ENCODE assay signal across 8 cellular contexts in genomic region chr14:22767323-22767589, GRCh38. TPM values are rescaled to one million over a fixed set of nuclear protein-coding genes. Genes with fewer than 3 reads are reported as not detected.
DNase-seq lines count a peak whose midpoint lies in the region; ATAC-seq and TF ChIP-seq lines count a peak whose summit lies in the region.

No MANE protein-coding gene starts in this region.

- peaks cover 5% of the 10 kb centered on the region for H3K4me1 Mint-ChIP-seq in glutamatergic neuron (ENCODE audit: low read depth, unreplicated experiment)
- H3K4me1 Mint-ChIP-seq in stimulated activated effector memory CD8-positive, alpha-beta T cell treated with anti-CD3 and anti-CD28 coated beads, Interleukin-12 subunit alpha, Interleukin-12 subunit beta, amount 100 ng/mL, for 72 hours = peaks cover 30% of the 10 kb centered on the region

- H3K27ac ChIP-seq in SJSA1 = no peak overlapping the region

- DNase-seq in NCI-H510A (lab: John Stamatoyannopoulos, UW) = peak; percentile 10
- DNase-seq in NCI-H510A treated with DMSO at 0.1 percent for 48 hours (lab: John Stamatoyannopoulos, UW) = no peak
- DNase-seq in SJSA1 (ENCODE audit: low read depth in 1 of 2, low spot score in 2 of 2) = no peak
- DNase-seq in glutamatergic neuron = no peak
- DNase-seq in stimulated activated effector memory CD8-positive, alpha-beta T cell treated with anti-CD3 and anti-CD28 coated beads, Interleukin-12 subunit alpha, Interleukin-12 subunit beta, amount 100 ng/mL, for 72 hours (ENCODE audit: low spot score in 2 of 2) = no peak
- no peak for DNase-seq in NCI-H1436 treated with DMSO at 0.1 percent for 48 hours (lab: John Stamatoyannopoulos, UW)
- no peak for DNase-seq in activated CD4-positive, CD25-positive, alpha-beta regulatory T cell treated with anti-CD3 and anti-CD28 coated beads, Interleukin-2, amount 50 U/mL, for 72 hours
- no peak for DNase-seq in NCI-H69 (lab: John Stamatoyannopoulos, UW)

- H3K4me3 ChIP-seq in SJSA1 = peak overlapping the region; percentile 74

- H3K27me3 Mint-ChIP-seq in glutamatergic neuron (ENCODE audit: unreplicated experiment) = peaks cover 6% of the 10 kb centered on the region

- H3K9me3 ChIP-seq in SJSA1 (replicated peaks) = no peaks in the 10 kb centered on the region

- H3K4me1 ChIP-seq in SJSA1 (replicated peaks) = peaks cover 17% of the 10 kb centered on the region

- TF ChIP-seq CTCF in glutamatergic neuron (IDR thresholded peaks at IDR 0.05; ENCODE audit: partially characterized antibody, unreplicated experiment) = no peak

- peaks cover 46% of the 10 kb centered on the region for H3K36me3 ChIP-seq in SJSA1

- H3K36me3 Mint-ChIP-seq in glutamatergic neuron (ENCODE audit: unreplicated experiment) = no peaks in the 10 kb centered on the region
- peaks cover 59% of the 10 kb centered on the region for H3K36me3 Mint-ChIP-seq in stimulated activated effector memory CD8-positive, alpha-beta T cell treated with anti-CD3 and anti-CD28 coated beads, Interleukin-12 subunit alpha, Interleukin-12 subunit beta, amount 100 ng/mL, for 72 hours

- no peak for ATAC-seq in stimulated activated effector memory CD8-positive, alpha-beta T cell treated with anti-CD3 and anti-CD28 coated beads, Interleukin-12 subunit alpha, Interleukin-12 subunit beta, amount 100 ng/mL, for 72 hours

- peak overlapping the region; percentile 96 for H3K27ac Mint-ChIP-seq in glutamatergic neuron (ENCODE audit: unreplicated experiment)
- peak overlapping the region; percentile 99 for H3K27ac Mint-ChIP-seq in stimulated activated effector memory CD8-positive, alpha-beta T cell treated with anti-CD3 and anti-CD28 coated beads, Interleukin-12 subunit alpha, Interleukin-12 subunit beta, amount 100 ng/mL, for 72 hours

- H3K4me3 Mint-ChIP-seq in glutamatergic neuron (ENCODE audit: unreplicated experiment) = peak overlapping the region; percentile 93
- H3K4me3 Mint-ChIP-seq in stimulated activated effector memory CD8-positive, alpha-beta T cell treated with anti-CD3 and anti-CD28 coated beads, Interleukin-12 subunit alpha, Interleukin-12 subunit beta, amount 100 ng/mL, for 72 hours = peak overlapping the region; percentile 82

- H3K27me3 ChIP-seq in SJSA1 (replicated peaks) = no peaks in the 10 kb centered on the region

- H3K9me3 Mint-ChIP-seq in glutamatergic neuron (ENCODE audit: unreplicated experiment) = peaks cover 7% of the 10 kb centered on the region
- H3K9me3 Mint-ChIP-seq in stimulated activated effector memory CD8-positive, alpha-beta T cell treated with anti-CD3 and anti-CD28 coated beads, Interleukin-12 subunit alpha, Interleukin-12 subunit beta, amount 100 ng/mL, for 72 hours = no peaks in the 10 kb centered on the region

RNA-seq across cellular contexts. Expression of gene OXA1L, which starts 0.8 kb away (rescaled TPM):
- 42.9 and 54.4 TPM in 2 replicates for total RNA-seq in SJSA1 (2014; rRNA removed; shearing (Covaris generic))
- total RNA-seq in glutamatergic neuron (ENCODE audit: unreplicated experiment) = 80.3 TPM

RNA-seq across cellular contexts. Expression of gene SLC7A7, which starts 48.0 kb away (rescaled TPM):
- 0.09 and 0.13 TPM in 2 replicates for total RNA-seq in SJSA1 (2014; rRNA removed; shearing (Covaris generic))
- total RNA-seq in glutamatergic neuron (ENCODE audit: unreplicated experiment) = 1.7 TPM
